Comparison of ENCODE assay signal across 8 cellular contexts in genomic region chr12:6492838-6493579, GRCh38. TPM values are rescaled to one million over a fixed set of nuclear protein-coding genes. Genes with fewer than 3 reads are reported as not detected.
DNase-seq lines count a peak whose midpoint lies in the region; ATAC-seq and TF ChIP-seq lines count a peak whose summit lies in the region.

Gene MRPL51 (minus strand): TSS chr12:6493262. CDS start chr12:6493136, 126 bp downstream.

- peak within 1 kb of the TSS; percentile 100 for H3K27ac Mint-ChIP-seq in type B pancreatic cell

- H3K4me3 Mint-ChIP-seq in type B pancreatic cell = peak within 1 kb of the TSS; percentile 98

- H3K9me3 Mint-ChIP-seq in type B pancreatic cell = no peaks in the 10 kb centered on the region

- H3K36me3 Mint-ChIP-seq in type B pancreatic cell = peaks cover 31% of the 10 kb centered on the region

- in situ Hi-C loops in GM13976 (cut with MboI; ENCODE audit: low sequenced_read_pairs, unreplicated experiment) = no loop called here

- peak within 1 kb of the TSS; percentile 89 to 98 (median 96) for H3K27ac ChIP-seq in heart right ventricle

- H3K4me1 ChIP-seq in heart right ventricle = peaks cover 0 to 30% (median 26%) of the 10 kb centered on the region in 9 donors

- TF ChIP-seq CTCF in GM13976 (IDR thresholded peaks at IDR 0.05; ENCODE audit: borderline replicate concordance, control extremely low read depth, extremely low read depth, insufficient read depth, missing control alignments) (no peak), heart right ventricle (IDR thresholded peaks at IDR 0.05) (no peak), type B pancreatic cell (conservative IDR thresholded peaks at IDR 0.05) (no peak)

- no peaks in the 10 kb centered on the region for H3K27me3 Mint-ChIP-seq in type B pancreatic cell

- WGBS in heart right ventricle, 2 donors = 1% methylated on average over 41 of the region's 41 CpGs

- H3K27me3 ChIP-seq in heart right ventricle = no peaks in the 10 kb centered on the region

- DNase-seq in GM13976 (ENCODE audit: low spot score) (peak; percentile 93), NCI-H1694 (lab: John Stamatoyannopoulos, UW) (peak; percentile 97), amniotic epithelial cell (ENCODE audit: low read depth) (peak; percentile 90), heart right ventricle (peak; percentile 96 to 97), posterior cingulate gyrus (peak; percentile 90 to 100 (median 96)), type B pancreatic cell (ENCODE audit: extremely low spot score, unreplicated experiment) (peak; percentile 98)

- intact Hi-C loops in T-helper 1 cell treated with Interleukin-12 subunit alpha and Interleukin-12 subunit beta and Interleukin-4 antibody, amounts not matched to agents 30 ng/mL and 1 ng/mL, for 36 hours (cut with micrococcal nuclease) = loop anchor here (1.0 to 5.0 kb wide), 11 partner anchors 23 to 639 kb away; partner anchors contain the start of genes CHD4, CLSTN3, IFFO1 and ING4
- intact Hi-C loops in heart right ventricle (cut with DNase I) (loop anchor here in 6 of 10 donors (1.0 to 5.0 kb wide), 3 partner anchors 23 to 42 kb away; partner anchors contain the start of genes GAPDH (in 6 of the 6) and VAMP1 (in 1 of the 6)), posterior cingulate gyrus (cut with DNase I) (loop anchor here (1.0 to 2.0 kb wide), 2 partner anchors 22 to 40 kb away; no protein-coding TSS in a partner anchor)

- H3K9me3 ChIP-seq in heart right ventricle = no peaks in the 10 kb centered on the region

- H3K36me3 ChIP-seq in heart right ventricle = peaks cover 0 to 42% (median 0%) of the 10 kb centered on the region in 9 donors

- peaks cover 7% of the 10 kb centered on the region for H3K4me1 Mint-ChIP-seq in type B pancreatic cell (ENCODE audit: unreplicated experiment)

- ATAC-seq in HG02870 (IDR thresholded peaks at IDR 0.05; ENCODE audit: unreplicated experiment) = peak; percentile 52
- ATAC-seq in heart right ventricle = peak; percentile 95 to 99 (median 98)

- H3K4me3 ChIP-seq in heart right ventricle = peak within 1 kb of the TSS; percentile 60 to 98 (median 74)

RNA-seq across cellular contexts. Expression of gene MRPL51, which starts in this region (rescaled TPM):
- total RNA-seq in T-helper 1 cell treated with Interleukin-12 subunit alpha and Interleukin-12 subunit beta and Interleukin-4 antibody, amounts not matched to agents 30 ng/mL and 1 ng/mL, for 36 hours = 195 and 201 TPM in 2 replicates
- total RNA-seq in heart right ventricle (100 to 1,000 TPM; 232 to 300 (median 255) TPM), type B pancreatic cell (ENCODE audit: low replicate concordance) (213 and 396 TPM in 2 replicates)
- polyA plus RNA-seq in heart right ventricle = 100 to 1,000 TPM; 123 to 181 TPM

Comparison
In these comparisons a context has a peak if more than half of its experiments do, and no peak if none do; other contexts are left out.
1. Peak in every context shown above with its lines: DNase-seq, ATAC-seq, H3K4me3 ChIP-seq and H3K27ac ChIP-seq.